In the genomic region with DNA sequence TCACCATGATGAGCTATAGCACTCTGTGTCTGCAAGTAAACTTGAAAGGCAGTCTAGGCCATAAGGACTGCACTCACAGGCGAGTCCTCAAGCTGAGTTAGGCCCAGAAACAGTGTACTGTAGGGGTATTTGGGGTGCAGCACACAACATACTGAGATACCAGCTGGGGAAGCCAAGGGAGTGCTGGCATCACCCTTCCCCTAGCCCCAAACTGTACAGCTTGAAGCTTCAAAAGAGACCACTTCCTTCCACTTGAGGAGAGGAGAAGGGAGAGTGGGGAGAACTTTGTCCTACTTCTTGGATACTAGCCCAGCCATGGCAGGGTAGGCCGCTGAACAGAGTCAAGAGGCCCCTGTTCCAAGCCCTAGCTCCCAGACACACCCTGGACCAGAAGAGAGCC, we compare ENCODE assay signal across 1 cellular context.
TF ChIP-seq lines count a peak whose summit lies in the region.

No MANE protein-coding gene starts in this region.

TF ChIP-seq in H1, 55 proteins besides CTCF, POLR2A, EP300 and RAD21:
- no peak for TF ChIP-seq CHD2 (IDR thresholded peaks at IDR 0.05; ENCODE audit: low read length)
- no peak for TF ChIP-seq SRF (IDR thresholded peaks at IDR 0.05; ENCODE audit: low read depth, low read length)
- TF ChIP-seq, protein P1, sequence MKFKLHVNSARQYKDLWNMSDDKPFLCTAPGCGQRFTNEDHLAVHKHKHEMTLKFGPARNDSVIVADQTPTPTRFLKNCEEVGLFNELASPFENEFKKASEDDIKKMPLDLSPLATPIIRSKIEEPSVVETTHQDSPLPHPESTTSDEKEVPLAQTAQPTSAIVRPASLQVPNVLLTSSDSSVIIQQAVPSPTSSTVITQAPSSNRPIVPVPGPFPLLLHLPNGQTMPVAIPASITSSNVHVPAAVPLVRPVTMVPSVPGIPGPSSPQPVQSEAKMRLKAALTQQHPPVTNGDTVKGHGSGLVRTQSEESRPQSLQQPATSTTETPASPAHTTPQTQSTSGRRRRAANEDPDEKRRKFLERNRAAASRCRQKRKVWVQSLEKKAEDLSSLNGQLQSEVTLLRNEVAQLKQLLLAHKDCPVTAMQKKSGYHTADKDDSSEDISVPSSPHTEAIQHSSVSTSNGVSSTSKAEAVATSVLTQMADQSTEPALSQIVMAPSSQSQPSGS (IDR thresholded peaks at IDR 0.05; ENCODE audit: low read length): no peak
- TF ChIP-seq CEBPB (IDR thresholded peaks at IDR 0.05; ENCODE audit: low read depth, low read length): no peak
- no peak for TF ChIP-seq CHD1 (IDR thresholded peaks at IDR 0.05; ENCODE audit: low read depth, low read length)
- TF ChIP-seq SAP30 (IDR thresholded peaks at IDR 0.05; ENCODE audit: insufficient read depth, insufficient replicate concordance, low read length): no peak
- TF ChIP-seq RBBP5 (IDR thresholded peaks at IDR 0.05; ENCODE audit: borderline replicate concordance, low read depth, low read length): no peak
- TF ChIP-seq, protein P2, sequence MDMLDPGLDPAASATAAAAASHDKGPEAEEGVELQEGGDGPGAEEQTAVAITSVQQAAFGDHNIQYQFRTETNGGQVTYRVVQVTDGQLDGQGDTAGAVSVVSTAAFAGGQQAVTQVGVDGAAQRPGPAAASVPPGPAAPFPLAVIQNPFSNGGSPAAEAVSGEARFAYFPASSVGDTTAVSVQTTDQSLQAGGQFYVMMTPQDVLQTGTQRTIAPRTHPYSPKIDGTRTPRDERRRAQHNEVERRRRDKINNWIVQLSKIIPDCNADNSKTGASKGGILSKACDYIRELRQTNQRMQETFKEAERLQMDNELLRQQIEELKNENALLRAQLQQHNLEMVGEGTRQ (IDR thresholded peaks at IDR 0.05; ENCODE audit: low read length): no peak
- TF ChIP-seq YY1 (IDR thresholded peaks at IDR 0.05; ENCODE audit: low read depth, low read length): no peak
- no peak for TF ChIP-seq BCL11A (IDR thresholded peaks at IDR 0.05; ENCODE audit: low read depth in 2 of 2, low read length in 2 of 2)
- TF ChIP-seq SUZ12 (IDR thresholded peaks at IDR 0.05; ENCODE audit: low read length): no peak
- TF ChIP-seq E2F6 (IDR thresholded peaks at IDR 0.05): no peak
- TF ChIP-seq BRCA1 (IDR thresholded peaks at IDR 0.05; ENCODE audit: low read depth, low read length): no peak
- TF ChIP-seq CREB1 (IDR thresholded peaks at IDR 0.05): no peak
- no peak for TF ChIP-seq BACH1 (IDR thresholded peaks at IDR 0.05; ENCODE audit: low read length)
- TF ChIP-seq CBX8 (IDR thresholded peaks at IDR 0.05; ENCODE audit: borderline replicate concordance, low read depth, low read length): no peak
- TF ChIP-seq TAF1 (IDR thresholded peaks at IDR 0.05; ENCODE audit: low read depth, low read length): no peak
- TF ChIP-seq SP4 (IDR thresholded peaks at IDR 0.05; ENCODE audit: low read length): no peak
- TF ChIP-seq RFX5 (IDR thresholded peaks at IDR 0.05; ENCODE audit: borderline replicate concordance, low read depth, low read length): no peak
- TF ChIP-seq JUN (IDR thresholded peaks at IDR 0.05; ENCODE audit: low read depth, low read length): no peak
TF ChIP-seq in H1: peak in this region for 0.
